13 cellular contexts compared by ENCODE assay signal in the genomic region with DNA sequence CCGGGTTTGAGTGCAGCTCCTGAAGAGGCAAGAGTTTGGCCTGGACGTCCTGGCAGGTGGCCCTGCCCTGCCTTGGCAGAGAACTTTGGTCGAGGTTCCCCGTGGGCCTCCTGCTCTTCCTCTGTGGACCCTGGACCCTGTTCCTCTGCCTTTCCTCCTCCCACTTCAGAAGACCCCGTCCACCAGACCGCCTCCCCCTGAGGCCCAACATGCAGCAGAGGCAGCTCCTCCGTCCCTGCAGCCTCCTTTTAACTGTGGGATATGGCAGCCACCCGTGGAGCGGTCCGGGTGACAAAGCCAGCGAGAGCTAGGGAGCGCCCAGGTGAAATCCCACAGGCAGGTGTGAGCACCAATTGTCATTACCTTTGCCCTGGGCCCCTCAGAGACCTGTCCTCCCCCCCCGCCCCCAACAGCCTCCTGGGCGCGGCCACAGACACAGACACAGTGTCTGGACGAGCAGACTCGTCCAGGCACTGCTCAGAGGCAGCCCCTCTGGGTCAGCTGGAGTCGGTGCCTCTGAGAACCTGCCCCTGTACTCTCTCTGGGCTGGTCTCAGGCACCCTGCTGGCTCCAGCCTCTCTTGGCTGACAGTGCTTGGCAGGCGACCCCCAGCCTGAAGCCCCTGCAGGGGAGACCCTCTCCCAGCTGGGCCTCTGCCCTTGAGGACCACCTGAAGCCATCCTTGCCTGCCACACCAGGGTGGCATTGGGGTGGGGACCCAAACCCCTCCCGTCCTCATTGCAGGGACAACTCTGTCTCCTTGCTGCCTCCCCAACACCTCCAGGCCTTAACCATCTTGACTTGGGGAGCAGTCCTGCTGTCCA. TPM values are rescaled to one million over a fixed set of nuclear protein-coding genes. Genes with fewer than 3 reads are reported as not detected.
DNase-seq lines count a peak whose midpoint lies in the region; ATAC-seq and TF ChIP-seq lines count a peak whose summit lies in the region.
"Had no signal": no experiment of that assay in that cellular context is flagged by ENCODE, and none has a peak within 500 bp of the region (broad histone marks: within the 10 kb centered on the region; RNA-seq: fewer than 3 reads in every experiment).

No MANE protein-coding gene starts in this region.

- DNase-seq in DMS53 (lab: John Stamatoyannopoulos, UW) (peak; percentile 74), DMS53 treated with DMSO at 0.1 percent for 48 hours (lab: John Stamatoyannopoulos, UW; ENCODE audit: unreplicated experiment) (no peak), RWPE1 (ENCODE audit: low spot score) (no peak), lower lobe of right lung (peak; percentile 49), SW 1271 (lab: John Stamatoyannopoulos, UW) (no peak), activated T-cell treated with anti-CD3 and anti-CD28 coated beads for 4 hours (no peak), NCI-H2171 treated with DMSO at 0.1 percent for 48 hours (lab: John Stamatoyannopoulos, UW) (no peak)
- DNase-seq: 8988T; activated CD4-positive, alpha-beta T cell treated with anti-CD3 and anti-CD28 coated beads for 1 hour; HCEC 1CT; T-helper 2 cell had no signal

- TF ChIP-seq CTCF in 22Rv1 (IDR thresholded peaks at IDR 0.05) (no peak), RWPE1 (conservative IDR thresholded peaks at IDR 0.05; ENCODE audit: low read depth) (no peak), lower lobe of right lung (IDR thresholded peaks at IDR 0.05) (no peak)

- H3K4me1 ChIP-seq in lower lobe of right lung: peaks cover 42% of the 10 kb centered on the region

- H3K36me3 ChIP-seq in lower lobe of right lung: no peaks in the 10 kb centered on the region

- no peaks in the 10 kb centered on the region for H3K9me3 ChIP-seq in lower lobe of right lung

- intact Hi-C loops in lower lobe of right lung (cut with DNase I): no loop called here

- peaks cover 11% of the 10 kb centered on the region for H3K27me3 ChIP-seq in lower lobe of right lung (ENCODE audit: low read depth)

- CTCF ChIA-PET in RWPE1 (lab: Yijun Ruan, JAX): no interaction called here

- H3K27ac ChIP-seq in 22Rv1 (peak overlapping the region; percentile 93), RWPE1 (peak overlapping the region; percentile 92), lower lobe of right lung (no peak overlapping the region)

- POLR2A ChIA-PET in RWPE1 (lab: Yijun Ruan, JAX; ENCODE audit: low non-redundant PET): no interaction called here

- no peak overlapping the region for H3K4me3 ChIP-seq in lower lobe of right lung

- ATAC-seq in lower lobe of right lung: no peak

RNA-seq across cellular contexts. Expression of a gene that starts 4.1 kb away (rescaled TPM):
- total RNA-seq in lower lobe of right lung: 32.9 TPM

RNA-seq across cellular contexts. Expression of a gene that starts 4.2 kb away (rescaled TPM):
- total RNA-seq in lower lobe of right lung: 21.6 TPM
- total RNA-seq: cerebellum had no signal

RNA-seq across cellular contexts. Expression of a gene that starts 31.2 kb away (rescaled TPM):
- 91.8 TPM for total RNA-seq in lower lobe of right lung

RNA-seq across cellular contexts. Expression of a gene that starts 52.0 kb away (rescaled TPM):
- 23.1 TPM for total RNA-seq in lower lobe of right lung

Comparison
In these comparisons a context has a peak if more than half of its experiments do, and no peak if none do; other contexts are left out.
1. DNase-seq: peak in DMS53 (single experiment) and lower lobe of right lung (single experiment); none in DMS53 treated with DMSO at 0.1 percent for 48 hours (single experiment), RWPE1 (single experiment), SW 1271 (0 of 2), activated T-cell treated with anti-CD3 and anti-CD28 coated beads for 4 hours (single experiment) and NCI-H2171 treated with DMSO at 0.1 percent for 48 hours (single experiment).